In the genomic region with DNA sequence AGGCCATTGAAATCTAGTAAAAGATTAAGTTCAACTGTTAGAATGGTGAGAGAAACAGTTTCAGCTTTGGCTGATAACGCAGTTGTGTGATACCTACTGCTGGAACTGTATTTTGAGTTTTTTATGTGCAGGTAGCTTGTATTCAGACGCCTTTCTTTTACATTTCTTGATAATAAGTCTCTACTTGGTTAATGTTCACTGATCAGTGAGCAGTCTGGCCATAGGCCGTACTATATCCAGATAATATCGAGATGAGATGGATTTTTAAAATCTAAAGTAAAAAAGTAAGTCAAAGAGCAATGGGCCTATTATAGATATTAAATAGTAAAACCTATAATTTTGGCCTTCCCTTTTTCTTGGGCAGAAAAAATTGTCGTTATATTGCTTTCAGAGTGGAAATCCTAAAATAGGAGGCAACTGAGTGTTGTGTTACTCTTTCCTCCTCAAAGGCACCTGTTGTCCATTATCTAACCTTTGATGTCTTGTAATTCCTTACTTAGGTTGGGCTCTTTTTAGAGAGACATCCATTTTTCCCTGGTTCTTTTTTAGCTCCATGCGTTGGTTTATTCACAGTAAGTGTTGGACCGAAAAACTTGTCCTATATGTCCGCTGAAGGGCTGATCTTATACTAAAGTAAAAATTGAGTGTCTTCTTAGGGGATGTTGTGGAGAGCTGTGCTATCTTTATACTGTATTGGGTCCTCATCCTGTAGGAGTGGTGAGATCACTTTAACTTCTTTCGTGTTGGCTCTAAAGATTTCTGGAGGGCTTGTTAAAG, we compare ENCODE assay signal across 12 cellular contexts. TPM values are rescaled to one million over a fixed set of nuclear protein-coding genes. Genes with fewer than 3 reads are reported as not detected.
A peak's percentile ranks its signal among the peaks of the same experiment; 100 is the strongest.
DNase-seq lines count a peak whose midpoint lies in the region; ATAC-seq and TF ChIP-seq lines count a peak whose summit lies in the region.
"Had no signal": no experiment of that assay in that cellular context is flagged by ENCODE, and none has a peak within 500 bp of the region (broad histone marks: within the 10 kb centered on the region; RNA-seq: fewer than 3 reads in every experiment).

No MANE protein-coding gene starts in this region.

- no peaks in the 10 kb centered on the region for H3K9me2 ChIP-seq in HCT116 (ENCODE audit: insufficient read depth)

- no peak overlapping the region for H3K27ac Mint-ChIP-seq in chondrocyte (ENCODE audit: unreplicated experiment)
- H3K27ac Mint-ChIP-seq: nephron; stimulated activated effector memory CD8-positive, alpha-beta T cell treated with anti-CD3 and anti-CD28 coated beads, Interleukin-12 subunit alpha, Interleukin-12 subunit beta, amount 100 ng/mL, for 72 hours had no signal

- H3K4me3 ChIP-seq in HCT116 (replicated peaks in 1 of 2; ENCODE audit: low read depth in 1 of 2, low read length in 2 of 2) (peak overlapping the region; percentile 84 to 87), adrenal gland (peak overlapping the region in 2 of 4 donors; percentile 91 to 98), left lung (peak overlapping the region; percentile 71 to 83), thymus (ENCODE audit: low read length) (peak overlapping the region; percentile 87)

- peak overlapping the region; percentile 87 for H3K9ac ChIP-seq in HCT116 (ENCODE audit: low read length)

- H3K9me3 ChIP-seq in HCT116 (ENCODE audit: control insufficient read depth in 1 of 2, insufficient read depth in 1 of 2, low read depth in 1 of 2, low read length in 2 of 2) (no peaks in the 10 kb centered on the region), adrenal gland (replicated peaks in 1 of 3) (no peaks in the 10 kb centered on the region), left lung (no peaks in the 10 kb centered on the region), thymus (ENCODE audit: control insufficient read depth) (no peaks in the 10 kb centered on the region)

- ATAC-seq in HCT116 = no peak
- ATAC-seq in left lung = no peak
- no peak for ATAC-seq in GM18867 (IDR thresholded peaks at IDR 0.05; ENCODE audit: unreplicated experiment)

- 55 to 59% (median 55%) methylated on average over 9 of the region's 9 CpGs for WGBS in adrenal gland, 4 donors
- WGBS in thymus = 93% methylated on average over 9 of the region's 9 CpGs

- DNase-seq in HCT116 (ENCODE audit: low read depth, low spot score) (no peak), adrenal gland (no peak), left lung (no peak), COLO668 (lab: John Stamatoyannopoulos, UW; ENCODE audit: unreplicated experiment) (no peak), SK-N-DZ (ENCODE audit: low spot score) (no peak), chondrocyte (ENCODE audit: low spot score) (no peak)
- DNase-seq: cerebellar nuclear complex, NCI-H226 had no signal

- H4K20me1 ChIP-seq in HCT116 (ENCODE audit: insufficient read depth) = no peaks in the 10 kb centered on the region

- no peak overlapping the region for H3K27ac ChIP-seq in HCT116 (ENCODE audit: low read depth, low read length)
- peak overlapping the region; percentile 55 to 99 (median 90) for H3K27ac ChIP-seq in adrenal gland
- H3K27ac ChIP-seq in left lung = peak overlapping the region; percentile 88 to 97
- H3K27ac ChIP-seq in thymus (ENCODE audit: low read depth) = no peak overlapping the region

- CTCF ChIA-PET in HCT116 (lab: Charles Lee) = no interaction called here

- peaks cover 15% of the 10 kb centered on the region for H3K4me1 Mint-ChIP-seq in chondrocyte (ENCODE audit: low read depth)

- H3K4me3 Mint-ChIP-seq in chondrocyte (ENCODE audit: unreplicated experiment) = no peak overlapping the region
- H3K4me3 Mint-ChIP-seq: nephron; stimulated activated effector memory CD8-positive, alpha-beta T cell treated with anti-CD3 and anti-CD28 coated beads, Interleukin-12 subunit alpha, Interleukin-12 subunit beta, amount 100 ng/mL, for 72 hours had no signal

- no peak for TF ChIP-seq RAD21 in HCT116 (IDR thresholded peaks at IDR 0.05; ENCODE audit: low read depth)

- H3K27me3 ChIP-seq in HCT116 (ENCODE audit: insufficient read depth, low read length) = no peaks in the 10 kb centered on the region
- no peaks in the 10 kb centered on the region for H3K27me3 ChIP-seq in adrenal gland
- H3K27me3 ChIP-seq in left lung = no peaks in the 10 kb centered on the region
- H3K27me3 ChIP-seq in thymus (ENCODE audit: control insufficient read depth, insufficient read depth) = no peaks in the 10 kb centered on the region

- no peaks in the 10 kb centered on the region for H3K36me3 Mint-ChIP-seq in chondrocyte (ENCODE audit: low read depth)

- no peak for TF ChIP-seq CTCF in HCT116 (IDR thresholded peaks at IDR 0.05 in 2 of 3, conservative IDR thresholded peaks at IDR 0.05 in 1 of 3; ENCODE audit: borderline replicate concordance in 1 of 3, insufficient read depth in 1 of 3, low read depth in 2 of 3, low read length in 2 of 3)
- TF ChIP-seq CTCF in adrenal gland (IDR thresholded peaks at IDR 0.05) = no peak
- no peak for TF ChIP-seq CTCF in left lung (IDR thresholded peaks at IDR 0.05)
- TF ChIP-seq CTCF in chondrocyte (IDR thresholded peaks at IDR 0.05) = no peak

- POLR2A ChIA-PET in HCT116 (lab: Charles Lee) = no interaction called here

- H2AFZ ChIP-seq in HCT116 (ENCODE audit: low read depth, low read length, poor library complexity, severe bottlenecking) = no peak overlapping the region

- TF ChIP-seq POLR2A in HCT116 (IDR thresholded peaks at IDR 0.05; ENCODE audit: borderline replicate concordance, extremely low read depth, insufficient read depth, insufficient read length) = no peak
- TF ChIP-seq POLR2A in adrenal gland (IDR thresholded peaks at IDR 0.05) = no peak

- H3K4me1 ChIP-seq in HCT116 (ENCODE audit: control insufficient read depth in 1 of 2, insufficient read depth in 2 of 2, low read length in 2 of 2) = peaks cover 7 to 27% of the 10 kb centered on the region in 2 experiments
- H3K4me1 ChIP-seq in adrenal gland (replicated peaks in 1 of 2) = peaks cover 25 to 29% of the 10 kb centered on the region in 2 donors
- peaks cover 22 to 43% of the 10 kb centered on the region in 2 donors for H3K4me1 ChIP-seq in left lung
- H3K4me1 ChIP-seq in thymus (ENCODE audit: control insufficient read depth, insufficient read depth, low read length) = peaks cover 19% of the 10 kb centered on the region

- H3K79me2 ChIP-seq in HCT116 (ENCODE audit: insufficient read depth, low read length) = peaks cover 55% of the 10 kb centered on the region

- intact Hi-C loops in HCT116 (cut with micrococcal nuclease) = no loop called here
- intact Hi-C loops in adrenal gland (cut with DNase I) = loop anchor here in 1 of 2 donors (10.0 kb wide), 1 partner anchor 66 kb away; no protein-coding TSS in a partner anchor
- intact Hi-C loops in left lung (cut with DNase I) = no loop called here

- RAD21 ChIA-PET in HCT116 (lab: Charles Lee; ENCODE audit: low non-redundant PET in 1 of 2, low total read pairs in 2 of 2, uncharacterized antibody in 2 of 2, unreplicated experiment in 2 of 2) = no interaction called here

- no peaks in the 10 kb centered on the region for H3K27me3 Mint-ChIP-seq in chondrocyte (ENCODE audit: low read depth)

- H3K36me3 ChIP-seq in HCT116 (ENCODE audit: control insufficient read depth in 1 of 2, insufficient read depth in 2 of 2, low read length in 2 of 2) (no peaks in the 10 kb centered on the region), adrenal gland (replicated peaks in 1 of 2) (no peaks in the 10 kb centered on the region), left lung (no peaks in the 10 kb centered on the region), thymus (ENCODE audit: control insufficient read depth, insufficient read depth) (no peaks in the 10 kb centered on the region)

- no TSS peak for BruUV-seq in HCT116 (replicated peaks; lab: Mats Ljungman, UMichigan)

- H3K9me3 Mint-ChIP-seq in chondrocyte (ENCODE audit: low read depth) = no peaks in the 10 kb centered on the region
- H3K9me3 Mint-ChIP-seq: nephron; stimulated activated effector memory CD8-positive, alpha-beta T cell treated with anti-CD3 and anti-CD28 coated beads, Interleukin-12 subunit alpha, Interleukin-12 subunit beta, amount 100 ng/mL, for 72 hours had no signal

- peak overlapping the region; percentile 90 for H3K4me2 ChIP-seq in HCT116 (ENCODE audit: low read length)

TF ChIP-seq in HCT116, 20 proteins besides CTCF, POLR2A, EP300 and RAD21:
- TF ChIP-seq ELF1 (IDR thresholded peaks at IDR 0.05; ENCODE audit: borderline replicate concordance, low read depth) (no peak), POLR2AphosphoS5 (IDR thresholded peaks at IDR 0.05; ENCODE audit: low read depth, low read length) (no peak), ZFX (IDR thresholded peaks at IDR 0.05) (no peak), SIN3A (IDR thresholded peaks at IDR 0.05; ENCODE audit: low read depth) (no peak), ZNF274 (IDR thresholded peaks at IDR 0.05; ENCODE audit: low read depth, low read length) (no peak), FOSL1 (IDR thresholded peaks at IDR 0.05; ENCODE audit: low read depth) (no peak)
TF ChIP-seq in HCT116: peak in this region for 0.

RNA-seq across cellular contexts. Expression of a gene that starts 1.7 kb away (rescaled TPM):
- total RNA-seq in HCT116 (2021; ENCODE audit: unreplicated experiment) (53.5 TPM), adrenal gland (10 to 100 TPM; 32.1 to 64.0 (median 55.1) TPM), left lung (10 to 100 TPM; 77.5 to 79.3 TPM), chondrocyte (49.5 to 50.0 TPM (median 49.9 TPM) in 3 replicates)
- polyA plus RNA-seq in HCT116 (2012) = 19.1 and 23.2 TPM in 2 replicates
- polyA plus RNA-seq in adrenal gland (10 to 100 TPM; 29.9 to 37.5 (median 35.9) TPM), thymus (23.5 TPM)
- 46.4 and 51.0 TPM in 2 replicates for polyA plus RNA-seq in SK-N-DZ (2014; cell fraction: cytosol; rRNA removed)
- polyA plus RNA-seq in SK-N-DZ (2014; cell fraction: nucleus; rRNA removed) = 78.8 and 81.0 TPM in 2 replicates

Comparison
In these comparisons a context has a peak if more than half of its experiments do, and no peak if none do; other contexts are left out.
1. H3K27ac ChIP-seq: peak in adrenal gland (5 of 5) and left lung (2 of 2); none in HCT116 (single experiment) and thymus (single experiment).